ENCODE assay signal across 17 cellular contexts in the genomic region with DNA sequence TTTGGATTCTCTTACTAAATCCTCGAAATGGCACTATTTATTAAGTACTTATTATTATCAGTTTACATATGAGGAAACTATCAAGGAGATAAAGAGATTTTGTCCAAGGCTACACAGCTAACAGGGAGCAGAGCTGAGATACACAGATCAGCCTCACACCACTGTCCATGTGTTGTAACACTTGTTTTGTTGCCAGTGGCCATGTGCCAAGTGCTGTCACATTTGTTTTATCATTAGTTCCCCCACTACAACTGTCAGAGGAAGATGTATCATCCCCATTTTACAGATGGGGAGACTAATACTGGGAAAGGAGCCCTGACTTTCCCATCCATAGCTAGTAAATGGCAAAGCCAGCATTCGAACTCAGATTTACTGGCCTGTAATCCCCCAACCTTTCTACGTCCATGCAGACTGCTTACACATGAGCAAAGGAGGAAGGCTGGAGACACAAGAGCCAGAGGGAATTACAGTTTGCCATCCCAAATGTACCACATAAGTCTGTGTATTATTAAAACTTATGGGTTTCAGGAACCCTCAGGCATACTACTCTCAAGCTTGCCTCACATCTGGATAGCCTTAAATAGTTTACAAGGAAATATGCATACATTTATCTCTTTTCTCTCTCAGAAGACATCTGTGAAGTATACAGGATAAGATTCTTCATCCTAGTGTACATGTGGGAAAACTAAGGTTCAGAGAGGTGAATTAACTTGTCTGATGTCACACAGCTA. TPM values are rescaled to one million over a fixed set of nuclear protein-coding genes. Genes with fewer than 3 reads are reported as not detected.
DNase-seq lines count a peak whose midpoint lies in the region; ATAC-seq, FAIRE-seq and TF ChIP-seq lines count a peak whose summit lies in the region.
"Had no signal": no experiment of that assay in that cellular context is flagged by ENCODE, and none has a peak within 500 bp of the region (broad histone marks: within the 10 kb centered on the region; RNA-seq: fewer than 3 reads in every experiment).

No MANE protein-coding gene starts in this region.

- H3K4me2 ChIP-seq in SK-N-SH (no peak overlapping the region), keratinocyte (ENCODE audit: control insufficient read depth, extremely low read depth, insufficient read depth, low read depth, low read length) (no peak overlapping the region)
- H3K4me2 ChIP-seq: BLaER1 had no signal

- no peak for ATAC-seq in SK-N-SH treated with all-trans-retinoic acid at 6 μM for 48 hours

- H3K27ac ChIP-seq in SK-N-SH (ENCODE audit: low read depth in 2 of 2, low read length in 1 of 2) (0 out of 4 replicates have a peak overlapping the region, but pooled peaks of 1 of the 2 experiments have one; percentile 39), SK-N-MC (peak overlapping the region; percentile 61), keratinocyte (ENCODE audit: control insufficient read depth, insufficient read depth, low read length) (no peak overlapping the region)
- H3K27ac ChIP-seq: 22Rv1, BLaER1 had no signal

- H3K27me3 Mint-ChIP-seq in chondrocyte (ENCODE audit: low read depth): no peaks in the 10 kb centered on the region

- no peaks in the 10 kb centered on the region for H3K9me3 ChIP-seq in SK-N-SH
- no peaks in the 10 kb centered on the region for H3K9me3 ChIP-seq in SK-N-MC (ENCODE audit: low read depth, low read length)
- no peaks in the 10 kb centered on the region for H3K9me3 ChIP-seq in keratinocyte (ENCODE audit: control insufficient read depth, low read depth, low read length)
- H3K9me3 ChIP-seq: BLaER1, Caco-2 had no signal

- no peak for TF ChIP-seq RAD21 in SK-N-SH (IDR thresholded peaks at IDR 0.05; ENCODE audit: low read length)

- H3K4me1 Mint-ChIP-seq in chondrocyte (ENCODE audit: low read depth): peaks cover 62% of the 10 kb centered on the region
- H3K4me1 Mint-ChIP-seq: CD8-positive, alpha-beta memory T cell had no signal

- POLR2A ChIA-PET in SK-N-SH (lab: Yijun Ruan, JAX): no interaction called here

- peaks cover 7% of the 10 kb centered on the region for H3F3A ChIP-seq in SK-N-SH (replicated peaks; ENCODE audit: insufficient read depth)

- no peak overlapping the region for H3K9ac ChIP-seq in SK-N-SH
- no peak overlapping the region for H3K9ac ChIP-seq in SK-N-MC (ENCODE audit: insufficient read length)
- no peak overlapping the region for H3K9ac ChIP-seq in keratinocyte (ENCODE audit: control insufficient read depth, extremely low read depth, insufficient read depth, low read length)
- H3K9ac ChIP-seq: BLaER1 had no signal

- H3K27me3 ChIP-seq in SK-N-SH (ENCODE audit: insufficient read depth) (no peaks in the 10 kb centered on the region), keratinocyte (ENCODE audit: control insufficient read depth, extremely low read depth, insufficient read depth, low read length) (peaks cover 2% of the 10 kb centered on the region)
- H3K27me3 ChIP-seq: BLaER1 had no signal

- H3K36me3 ChIP-seq in SK-N-SH (replicated peaks in 1 of 2; ENCODE audit: control insufficient read depth in 1 of 2, insufficient read depth in 2 of 2, low read length in 1 of 2): peaks cover 3 to 57% of the 10 kb centered on the region in 2 experiments
- H3K36me3 ChIP-seq in SK-N-MC (ENCODE audit: insufficient read depth, low read length): peaks cover 86% of the 10 kb centered on the region
- H3K36me3 ChIP-seq in keratinocyte (ENCODE audit: control insufficient read depth in 2 of 2, extremely low read depth in 1 of 2, insufficient read depth in 2 of 2, low read length in 2 of 2): no peaks in the 10 kb centered on the region
- H3K36me3 ChIP-seq: BLaER1 had no signal

- H3K9me1 ChIP-seq in keratinocyte (ENCODE audit: control insufficient read depth, extremely low read depth, insufficient read depth, low read length): no peaks in the 10 kb centered on the region

- H3K79me2 ChIP-seq in SK-N-SH (ENCODE audit: insufficient read depth) (peaks cover 100% of the 10 kb centered on the region), keratinocyte (ENCODE audit: control insufficient read depth, insufficient read depth, low read length) (no peaks in the 10 kb centered on the region)

- H3K36me3 Mint-ChIP-seq in chondrocyte (ENCODE audit: low read depth): peaks cover 14% of the 10 kb centered on the region
- H3K36me3 Mint-ChIP-seq: CD8-positive, alpha-beta memory T cell had no signal

- FAIRE-seq in keratinocyte (lab: Jason Lieb, UNC): peak; percentile 34

- CTCF ChIA-PET in SK-N-SH (lab: Yijun Ruan, JAX): interaction anchor here (0.7 kb wide), 1 partner anchor 8 kb away, joined by 3 read pairs; no protein-coding TSS in a partner anchor

- TF ChIP-seq EP300 in SK-N-SH (IDR thresholded peaks at IDR 0.05; ENCODE audit: borderline replicate concordance in 1 of 2, low read depth in 1 of 2, low read length in 1 of 2): no peak

- WGBS in SK-N-SH (ENCODE audit: low lambda C conversion rate): 82% methylated on average over 3 of the region's 3 CpGs

- dilution Hi-C loops in keratinocyte (cut with MboI; ENCODE audit: extremely low pct_ligation_motif_present, low sequenced_read_pairs): no loop called here

- H3K9me3 Mint-ChIP-seq in chondrocyte (ENCODE audit: low read depth): no peaks in the 10 kb centered on the region
- H3K9me3 Mint-ChIP-seq: HFFc6 had no signal

- H3K4me3 ChIP-seq in SK-N-SH (ENCODE audit: low read depth in 2 of 2, low read length in 1 of 2) (no peak overlapping the region), SK-N-MC (no peak overlapping the region), keratinocyte (ENCODE audit: control insufficient read depth in 2 of 3, extremely low read depth in 1 of 3, insufficient read depth in 2 of 3, low read depth in 1 of 3, low read length in 3 of 3) (no peak overlapping the region)
- H3K4me3 ChIP-seq: BLaER1 had no signal

- DNase-seq in SK-N-SH (no peak), SK-N-MC (ENCODE audit: low read depth, low spot score) (peak; percentile 77), chondrocyte (ENCODE audit: low spot score) (no peak), keratinocyte (ENCODE audit: low read depth, low spot score) (no peak), cerebellum (ENCODE audit: low spot score) (no peak), mesenteric fat pad (ENCODE audit: low spot score) (no peak), medulla oblongata (ENCODE audit: extremely low spot score) (no peak)
- DNase-seq: AML-193; Caco-2; CD8-positive, alpha-beta memory T cell; DND-41; GF-D8; HCEC 1CT; HFFc6 had no signal

- peak overlapping the region; percentile 35 for H3K27ac Mint-ChIP-seq in chondrocyte (ENCODE audit: unreplicated experiment)
- H3K27ac Mint-ChIP-seq: CD8-positive, alpha-beta memory T cell; HFFc6 had no signal

- H3K4me1 ChIP-seq in SK-N-SH (ENCODE audit: control insufficient read depth in 1 of 2, insufficient read depth in 2 of 2, low read depth in 1 of 2, low read length in 1 of 2) (peaks cover 7 to 37% of the 10 kb centered on the region in 2 experiments; a peak in 3 of 4 replicates), keratinocyte (ENCODE audit: control insufficient read depth, extremely low read depth, insufficient read depth, low read length) (no peaks in the 10 kb centered on the region)
- H3K4me1 ChIP-seq: Caco-2 had no signal

- no peak overlapping the region for H3K4me3 Mint-ChIP-seq in chondrocyte (ENCODE audit: unreplicated experiment)
- H3K4me3 Mint-ChIP-seq: CD8-positive, alpha-beta memory T cell; HFFc6 had no signal

- H2AFZ ChIP-seq in SK-N-SH (ENCODE audit: low read depth) (no peak overlapping the region), keratinocyte (ENCODE audit: control insufficient read depth, low read length) (no peak overlapping the region)

- H4K20me1 ChIP-seq in SK-N-SH (ENCODE audit: insufficient read depth) (peaks cover 97% of the 10 kb centered on the region), keratinocyte (ENCODE audit: control insufficient read depth, extremely low read depth, insufficient read depth, low read length) (no peaks in the 10 kb centered on the region)
- H4K20me1 ChIP-seq: BLaER1 had no signal

- no peaks in the 10 kb centered on the region for H3K9me2 ChIP-seq in SK-N-SH

- no peak for TF ChIP-seq CTCF in SK-N-SH (IDR thresholded peaks at IDR 0.05)
- no peak for TF ChIP-seq CTCF in chondrocyte (IDR thresholded peaks at IDR 0.05)
- TF ChIP-seq CTCF in keratinocyte (optimal IDR thresholded peaks at IDR 0.05 in 1 of 3, IDR thresholded peaks at IDR 0.05 in 1 of 3, conservative IDR thresholded peaks at IDR 0.05 in 1 of 3; ENCODE audit: extremely low read depth in 1 of 3, insufficient read depth in 2 of 3, low read length in 3 of 3): no peak

TF ChIP-seq in SK-N-SH, 30 proteins besides CTCF, POLR2A, EP300 and RAD21 (continues in another document):
- no peak for TF ChIP-seq CHD2 (IDR thresholded peaks at IDR 0.05; ENCODE audit: low read length, partially characterized antibody)

TF ChIP-seq in SK-N-SH treated with all-trans-retinoic acid at 6 μM for 48 hours, 23 proteins besides CTCF, POLR2A, EP300 and RAD21 (continues in another document):
- TF ChIP-seq ISL1 (CRISPR knock-in tag; IDR thresholded peaks at IDR 0.05) (no peak), TCF4 (CRISPR knock-in tag; IDR thresholded peaks at IDR 0.05; ENCODE audit: borderline replicate concordance) (no peak), ZFP30 (CRISPR knock-in tag; IDR thresholded peaks at IDR 0.05) (no peak), PPARA (CRISPR knock-in tag; IDR thresholded peaks at IDR 0.05; ENCODE audit: borderline replicate concordance) (no peak), ZNF70 (CRISPR knock-in tag; IDR thresholded peaks at IDR 0.05) (no peak)
- TF ChIP-seq, protein P1, sequence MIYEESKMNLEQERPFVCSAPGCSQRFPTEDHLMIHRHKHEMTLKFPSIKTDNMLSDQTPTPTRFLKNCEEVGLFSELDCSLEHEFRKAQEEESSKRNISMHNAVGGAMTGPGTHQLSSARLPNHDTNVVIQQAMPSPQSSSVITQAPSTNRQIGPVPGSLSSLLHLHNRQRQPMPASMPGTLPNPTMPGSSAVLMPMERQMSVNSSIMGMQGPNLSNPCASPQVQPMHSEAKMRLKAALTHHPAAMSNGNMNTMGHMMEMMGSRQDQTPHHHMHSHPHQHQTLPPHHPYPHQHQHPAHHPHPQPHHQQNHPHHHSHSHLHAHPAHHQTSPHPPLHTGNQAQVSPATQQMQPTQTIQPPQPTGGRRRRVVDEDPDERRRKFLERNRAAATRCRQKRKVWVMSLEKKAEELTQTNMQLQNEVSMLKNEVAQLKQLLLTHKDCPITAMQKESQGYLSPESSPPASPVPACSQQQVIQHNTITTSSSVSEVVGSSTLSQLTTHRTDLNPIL (CRISPR knock-in tag; IDR thresholded peaks at IDR 0.05; ENCODE audit: low read depth): no peak

RNA-seq across cellular contexts. Expression of a gene that starts 25.1 kb away (rescaled TPM):
- 44.5 and 45.1 TPM in 2 replicates for polyA plus RNA-seq in SK-N-SH (2012; rRNA removed)
- 31.9 and 38.4 TPM in 2 replicates for polyA plus RNA-seq in SK-N-SH (2012; cell fraction: cytosol; rRNA removed)
- 44.9 and 75.9 TPM in 2 replicates for polyA plus RNA-seq in SK-N-SH (2012; cell fraction: nucleus; rRNA removed)
- 143 to 222 TPM (median 219 TPM) in 3 replicates for total RNA-seq in chondrocyte
- 0.39 to 2.6 TPM (median 0.77 TPM) in 3 replicates for polyA plus RNA-seq in keratinocyte
- 0.07 TPM for polyA plus RNA-seq in keratinocyte (2011; ENCODE audit: low read depth)
- polyA plus RNA-seq in keratinocyte (2011; cell fraction: cytosol; rRNA removed): 0.45 and 0.60 TPM in 2 replicates
- 2.5 and 2.6 TPM in 2 replicates for polyA plus RNA-seq in keratinocyte (2011; cell fraction: nucleus; rRNA removed)
- polyA plus RNA-seq in keratinocyte (2012; ENCODE audit: low replicate concordance): 0.04 and 1.9 TPM in 2 replicates
- 2.3 to 10.1 TPM (median 3.2 TPM) in 3 replicates for polyA minus RNA-seq in keratinocyte
- 1.2 TPM for polyA minus RNA-seq in keratinocyte (2011; cell fraction: cytosol; rRNA and poly(A)+ RNA removed)
- 5.8 and 8.8 TPM in 2 replicates for polyA minus RNA-seq in keratinocyte (2011; cell fraction: nucleus; rRNA and poly(A)+ RNA removed)
- total RNA-seq in cerebellum: 0.36 TPM
- total RNA-seq in mesenteric fat pad: 5.7 TPM
- total RNA-seq: Caco-2; CD8-positive, alpha-beta memory T cell had no signal
- polyA plus RNA-seq: CD8-positive, alpha-beta memory T cell had no signal

Comparison
In these comparisons a context has a peak if more than half of its experiments do, and no peak if none do; other contexts are left out.
1. RNA of a gene that starts 25.1 kb away (total RNA-seq): 143 to 222 TPM in chondrocyte; 5.7 TPM in mesenteric fat pad (single experiment) and 0.36 TPM in cerebellum (single experiment); every median in the first group is over 10 times any median in the second.